ENCODE assay signal across 6 cellular contexts in genomic region chr7:55699450-55699842, GRCh38.
A peak's percentile ranks its signal among the peaks of the same experiment; 100 is the strongest.
DNase-seq lines count a peak whose midpoint lies in the region; ATAC-seq, FAIRE-seq and TF ChIP-seq lines count a peak whose summit lies in the region.
"Not testable (repeated sequence)": the region's sequence is repeated elsewhere in the genome, so short reads cannot be mapped to it uniquely, and the experiment has no call there.

No MANE protein-coding gene starts in this region.

- CTCF ChIA-PET in RWPE1 (lab: Yijun Ruan, JAX): interaction anchor here (0.7 kb wide), 1 partner anchor 73 kb away, joined by 3 read pairs; no protein-coding TSS in a partner anchor

- ATAC-seq in activated naive CD8-positive, alpha-beta T cell treated with anti-CD3 and anti-CD28 coated beads, Interleukin-2, amount 10 ng/mL, durations not matched to agents 7 days and 5 days (ENCODE audit: low read depth): not testable (repeated sequence)

- H3K27me3 Mint-ChIP-seq in activated CD4-positive, alpha-beta T cell treated with anti-CD3 and anti-CD28 coated beads, Interleukin-2, amount 10 ng/mL, durations not matched to agents 24 days and 14 days; activated naive CD8-positive, alpha-beta T cell treated with anti-CD3 and anti-CD28 coated beads, Interleukin-2, amount 10 ng/mL, durations not matched to agents 7 days and 5 days; nephron progenitor cell (ENCODE audit: low read depth, poor library complexity): not testable (repeated sequence)

- peak; percentile 12 for FAIRE-seq in GM18507 (lab: Jason Lieb, UNC)

- H3K9me3 Mint-ChIP-seq in activated CD4-positive, alpha-beta T cell treated with anti-CD3 and anti-CD28 coated beads, Interleukin-2, amount 10 ng/mL, durations not matched to agents 24 days and 14 days; activated naive CD8-positive, alpha-beta T cell treated with anti-CD3 and anti-CD28 coated beads, Interleukin-2, amount 10 ng/mL, durations not matched to agents 7 days and 5 days: not testable (repeated sequence)
- peaks cover 21% of the 10 kb centered on the region for H3K9me3 Mint-ChIP-seq in nephron progenitor cell

- POLR2A ChIA-PET in RWPE1 (lab: Yijun Ruan, JAX; ENCODE audit: low non-redundant PET); activated naive CD8-positive, alpha-beta T cell treated with anti-CD3 and anti-CD28 coated beads, Interleukin-2, amount 10 ng/mL, durations not matched to agents 7 days and 5 days (lab: Charles Lee): not testable (repeated sequence)

- not testable (repeated sequence) for H3K36me3 Mint-ChIP-seq in activated CD4-positive, alpha-beta T cell treated with anti-CD3 and anti-CD28 coated beads, Interleukin-2, amount 10 ng/mL, durations not matched to agents 24 days and 14 days (ENCODE audit: low read depth); activated naive CD8-positive, alpha-beta T cell treated with anti-CD3 and anti-CD28 coated beads, Interleukin-2, amount 10 ng/mL, durations not matched to agents 7 days and 5 days; nephron progenitor cell (ENCODE audit: low read depth)

- not testable (repeated sequence) for DNase-seq in GM18507 (ENCODE audit: extremely low spot score, insufficient read length, low read depth); RWPE1 (ENCODE audit: low spot score); activated CD4-positive, alpha-beta T cell treated with anti-CD3 and anti-CD28 coated beads, Interleukin-2, amount 10 ng/mL, durations not matched to agents 24 days and 14 days; activated naive CD8-positive, alpha-beta T cell treated with anti-CD3 and anti-CD28 coated beads, Interleukin-2, amount 10 ng/mL, durations not matched to agents 7 days and 5 days; epithelial cell of prostate (ENCODE audit: low read depth, low spot score); nephron progenitor cell

- peak overlapping the region; percentile 11 for H3K27ac Mint-ChIP-seq in activated CD4-positive, alpha-beta T cell treated with anti-CD3 and anti-CD28 coated beads, Interleukin-2, amount 10 ng/mL, durations not matched to agents 24 days and 14 days
- H3K27ac Mint-ChIP-seq in activated naive CD8-positive, alpha-beta T cell treated with anti-CD3 and anti-CD28 coated beads, Interleukin-2, amount 10 ng/mL, durations not matched to agents 7 days and 5 days: peak overlapping the region; percentile 38
- H3K27ac Mint-ChIP-seq in nephron progenitor cell: peak overlapping the region; percentile 57

- H3K4me1 Mint-ChIP-seq in activated CD4-positive, alpha-beta T cell treated with anti-CD3 and anti-CD28 coated beads, Interleukin-2, amount 10 ng/mL, durations not matched to agents 24 days and 14 days; activated naive CD8-positive, alpha-beta T cell treated with anti-CD3 and anti-CD28 coated beads, Interleukin-2, amount 10 ng/mL, durations not matched to agents 7 days and 5 days: not testable (repeated sequence)
- H3K4me1 Mint-ChIP-seq in nephron progenitor cell: peaks cover 25% of the 10 kb centered on the region

- not testable (repeated sequence) for TF ChIP-seq CTCF in RWPE1 (conservative IDR thresholded peaks at IDR 0.05; ENCODE audit: low read depth); nephron progenitor cell (IDR thresholded peaks at IDR 0.05)

- H3K27ac ChIP-seq in RWPE1: peak overlapping the region; percentile 85
- peak overlapping the region; percentile 99 for H3K27ac ChIP-seq in epithelial cell of prostate

- intact Hi-C loops in activated CD4-positive, alpha-beta T cell treated with anti-CD3 and anti-CD28 coated beads, Interleukin-2, amount 10 ng/mL, durations not matched to agents 24 days and 14 days (cut with micrococcal nuclease): not testable (repeated sequence)

- H3K4me3 Mint-ChIP-seq in activated CD4-positive, alpha-beta T cell treated with anti-CD3 and anti-CD28 coated beads, Interleukin-2, amount 10 ng/mL, durations not matched to agents 24 days and 14 days; nephron progenitor cell: not testable (repeated sequence)
- H3K4me3 Mint-ChIP-seq in activated naive CD8-positive, alpha-beta T cell treated with anti-CD3 and anti-CD28 coated beads, Interleukin-2, amount 10 ng/mL, durations not matched to agents 7 days and 5 days: peak overlapping the region; percentile 28
